10 cellular contexts compared by ENCODE assay signal in genomic region chr1:51158263-51158662, GRCh38. TPM values are rescaled to one million over a fixed set of nuclear protein-coding genes. Genes with fewer than 3 reads are reported as not detected.
"Had no signal": no experiment of that assay in that cellular context is flagged by ENCODE, and none has a peak within 500 bp of the region (broad histone marks: within the 10 kb centered on the region; RNA-seq: fewer than 3 reads in every experiment).

No MANE protein-coding gene starts in this region.

- DNase-seq: IMR-90, KBM-7, KG1 had no signal

- H3K27ac ChIP-seq: HL-60, KMS-11 had no signal

- ATAC-seq: HepG2 had no signal

- FAIRE-seq: HepG2, HTR-8/SVneo had no signal

- H3K4me2 ChIP-seq: KMS-11 had no signal

- H3K9ac ChIP-seq: KMS-11 had no signal

RNA-seq across cellular contexts. Expression of gene C1orf185, which starts 56.2 kb away (rescaled TPM):
- total RNA-seq: HepG2, HT-29, HT1080, IMR-90 had no signal
- polyA plus RNA-seq: HepG2, IgD-negative memory B cell, IMR-90 had no signal
